Comparison of ENCODE assay signal across 7 cellular contexts in genomic region chr9:128275198-128276007, GRCh38. TPM values are rescaled to one million over a fixed set of nuclear protein-coding genes. Genes with fewer than 3 reads are reported as not detected.
DNase-seq lines count a peak whose midpoint lies in the region; ATAC-seq and FAIRE-seq lines count a peak whose summit lies in the region.

A gene with protein sequence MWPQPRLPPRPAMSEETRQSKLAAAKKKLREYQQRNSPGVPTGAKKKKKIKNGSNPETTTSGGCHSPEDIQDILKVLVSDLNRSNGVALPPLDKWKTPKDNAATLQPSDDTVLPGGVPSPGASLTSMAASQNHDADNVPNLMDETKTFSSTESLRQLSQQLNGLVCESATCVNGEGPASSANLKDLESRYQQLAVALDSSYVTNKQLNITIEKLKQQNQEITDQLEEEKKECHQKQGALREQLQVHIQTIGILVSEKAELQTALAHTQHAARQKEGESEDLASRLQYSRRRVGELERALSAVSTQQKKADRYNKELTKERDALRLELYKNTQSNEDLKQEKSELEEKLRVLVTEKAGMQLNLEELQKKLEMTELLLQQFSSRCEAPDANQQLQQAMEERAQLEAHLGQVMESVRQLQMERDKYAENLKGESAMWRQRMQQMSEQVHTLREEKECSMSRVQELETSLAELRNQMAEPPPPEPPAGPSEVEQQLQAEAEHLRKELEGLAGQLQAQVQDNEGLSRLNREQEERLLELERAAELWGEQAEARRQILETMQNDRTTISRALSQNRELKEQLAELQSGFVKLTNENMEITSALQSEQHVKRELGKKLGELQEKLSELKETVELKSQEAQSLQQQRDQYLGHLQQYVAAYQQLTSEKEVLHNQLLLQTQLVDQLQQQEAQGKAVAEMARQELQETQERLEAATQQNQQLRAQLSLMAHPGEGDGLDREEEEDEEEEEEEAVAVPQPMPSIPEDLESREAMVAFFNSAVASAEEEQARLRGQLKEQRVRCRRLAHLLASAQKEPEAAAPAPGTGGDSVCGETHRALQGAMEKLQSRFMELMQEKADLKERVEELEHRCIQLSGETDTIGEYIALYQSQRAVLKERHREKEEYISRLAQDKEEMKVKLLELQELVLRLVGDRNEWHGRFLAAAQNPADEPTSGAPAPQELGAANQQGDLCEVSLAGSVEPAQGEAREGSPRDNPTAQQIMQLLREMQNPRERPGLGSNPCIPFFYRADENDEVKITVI (minus strand): TSS chr9:128276007. CDS start chr9:128275976, 31 bp downstream.

- peaks cover 16% of the 10 kb centered on the region for H3K4me1 ChIP-seq in neuron (ENCODE audit: insufficient read depth, low read length)

- intact Hi-C loops in activated CD4-positive, alpha-beta memory T cell treated with anti-CD3 and anti-CD28 coated beads for 36 hours (cut with micrococcal nuclease), result loop anchor here (1.0 to 10.0 kb wide), 6 partner anchors 25 to 759 kb away; partner anchors contain the start of genes BBLN, CIZ1, COQ4 and MIGA2

- H3K4me3 ChIP-seq in neuron (ENCODE audit: low read length), result peak within 1 kb of the TSS; percentile 69

- POLR2A ChIA-PET in activated CD4-positive, alpha-beta memory T cell treated with anti-CD3 and anti-CD28 coated beads for 36 hours (lab: Charles Lee), result interaction anchor here (0.6 to 1.2 kb wide), 3 partner anchors 33 to 277 kb away, joined by 3 to 5 read pairs (median 4); partner anchors contain the start of gene SPTAN1

- no peak for FAIRE-seq in frontal cortex (lab: Jason Lieb, UNC)

- no peaks in the 10 kb centered on the region for H3K27me3 Mint-ChIP-seq in activated CD4-positive, alpha-beta memory T cell treated with anti-CD3 and anti-CD28 coated beads for 36 hours

- H3K27me3 ChIP-seq in neuron (ENCODE audit: insufficient read depth, low read length), result no peaks in the 10 kb centered on the region

- peaks cover 27% of the 10 kb centered on the region for H3K4me1 Mint-ChIP-seq in activated CD4-positive, alpha-beta memory T cell treated with anti-CD3 and anti-CD28 coated beads for 36 hours (ENCODE audit: low read depth)

- ATAC-seq in GM19463 (IDR thresholded peaks at IDR 0.05; ENCODE audit: unreplicated experiment) (peak; percentile 50), HG03520 (IDR thresholded peaks at IDR 0.05; ENCODE audit: unreplicated experiment) (peak; percentile 47)

- in situ Hi-C loops in G401 (cut with HindIII; ENCODE audit: low sequenced_read_pairs), result no loop called here

- H3K4me3 Mint-ChIP-seq in activated CD4-positive, alpha-beta memory T cell treated with anti-CD3 and anti-CD28 coated beads for 36 hours, result peak within 1 kb of the TSS; percentile 97

- H3K9me3 ChIP-seq in neuron (ENCODE audit: low read length), result no peaks in the 10 kb centered on the region

- DNase-seq in G401 (ENCODE audit: low spot score), result peak; percentile 19
- no peak for DNase-seq in activated CD4-positive, alpha-beta memory T cell treated with anti-CD3 and anti-CD28 coated beads for 36 hours
- no peak for DNase-seq in frontal cortex (ENCODE audit: low spot score in 2 of 2)
- no peak for DNase-seq in effector CD4-positive, alpha-beta T cell

- peaks cover 17% of the 10 kb centered on the region for H3K36me3 Mint-ChIP-seq in activated CD4-positive, alpha-beta memory T cell treated with anti-CD3 and anti-CD28 coated beads for 36 hours

- H3K9me3 Mint-ChIP-seq in activated CD4-positive, alpha-beta memory T cell treated with anti-CD3 and anti-CD28 coated beads for 36 hours, result no peaks in the 10 kb centered on the region

- H3K27ac Mint-ChIP-seq in activated CD4-positive, alpha-beta memory T cell treated with anti-CD3 and anti-CD28 coated beads for 36 hours, result peak within 1 kb of the TSS; percentile 79

- CTCF ChIA-PET in activated CD4-positive, alpha-beta memory T cell treated with anti-CD3 and anti-CD28 coated beads for 36 hours (lab: Charles Lee), result interaction anchor here (0.8 to 1.5 kb wide), 2 partner anchors 20 to 66 kb away, joined by 3 to 7 read pairs; no protein-coding TSS in a partner anchor

- peaks cover 25% of the 10 kb centered on the region for H3K36me3 ChIP-seq in neuron (ENCODE audit: insufficient read depth, low read length)

- peak within 1 kb of the TSS; percentile 74 for H2AFZ ChIP-seq in neuron (ENCODE audit: low read depth, low read length)

RNA-seq across cellular contexts. Expression of the gene that starts here (rescaled TPM):
- 32.9 and 37.9 TPM in 2 replicates for total RNA-seq in G401 (2014; rRNA removed; shearing (Covaris generic))
- total RNA-seq in activated CD4-positive, alpha-beta memory T cell treated with anti-CD3 and anti-CD28 coated beads for 36 hours, result 10 to 100 TPM; 34.4 to 42.9 TPM
- total RNA-seq in frontal cortex, result 40.4 TPM
